Comparison of ENCODE assay signal across 18 cellular contexts in the genomic region with DNA sequence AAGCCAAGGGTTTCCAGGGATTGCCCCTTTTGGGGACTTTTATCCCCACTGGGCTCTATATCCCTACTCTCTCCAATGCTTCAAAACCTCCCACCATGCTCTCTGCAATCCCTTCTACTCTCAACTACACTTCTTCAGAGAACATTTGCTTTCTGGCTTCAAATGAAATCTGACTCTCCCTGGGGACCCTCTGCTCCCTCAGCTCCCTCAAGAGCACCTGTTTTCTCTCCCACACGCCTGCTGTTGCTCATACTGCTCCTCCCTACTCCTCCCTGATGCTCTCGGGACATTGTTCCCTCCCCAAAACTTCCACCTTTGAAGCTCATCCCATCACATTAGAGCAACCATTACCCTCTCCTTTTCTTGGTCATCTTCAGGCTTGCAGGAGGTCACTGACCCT.
"Had no signal": no experiment of that assay in that cellular context is flagged by ENCODE, and none has a peak within 500 bp of the region (broad histone marks: within the 10 kb centered on the region; RNA-seq: fewer than 3 reads in every experiment).

No MANE protein-coding gene starts in this region.

- H3K27ac ChIP-seq: ascending aorta, colonic mucosa, left lung, prostate gland, right atrium auricular region, skin epidermis, tibial nerve had no signal

- H3K27ac Mint-ChIP-seq: activated CD4-positive, alpha-beta T cell treated with anti-CD3 and anti-CD28 coated beads, Interleukin-2, amount 10 ng/mL, durations not matched to agents 7 days and 5 days; activated naive CD4-positive, alpha-beta T cell treated with anti-CD3 and anti-CD28 coated beads, Interleukin-2, amount 50 U/mL, for 24 hours; naive B cell had no signal

- H3K27me3 ChIP-seq: ascending aorta, colonic mucosa, left lung, right atrium auricular region, tibial nerve had no signal

- H3K4me1 ChIP-seq: ascending aorta, colonic mucosa, left lung, prostate gland, right atrium auricular region, tibial nerve had no signal

- H3K27me3 Mint-ChIP-seq: activated CD4-positive, alpha-beta T cell treated with anti-CD3 and anti-CD28 coated beads, Interleukin-2, amount 10 ng/mL, durations not matched to agents 7 days and 5 days had no signal

- H3K4me3 Mint-ChIP-seq: activated CD4-positive, alpha-beta T cell treated with anti-CD3 and anti-CD28 coated beads, Interleukin-2, amount 10 ng/mL, durations not matched to agents 7 days and 5 days; activated naive CD4-positive, alpha-beta T cell treated with anti-CD3 and anti-CD28 coated beads, Interleukin-2, amount 50 U/mL, for 24 hours; activated T-cell treated with anti-CD3 and anti-CD28 coated beads, Interleukin-2, amount 50 U/mL, for 4 hours; central memory CD8-positive, alpha-beta T cell; naive B cell had no signal

- H3K9me3 Mint-ChIP-seq: activated CD4-positive, alpha-beta T cell treated with anti-CD3 and anti-CD28 coated beads, Interleukin-2, amount 10 ng/mL, durations not matched to agents 7 days and 5 days; activated naive CD4-positive, alpha-beta T cell treated with anti-CD3 and anti-CD28 coated beads, Interleukin-2, amount 50 U/mL, for 24 hours; activated T-cell treated with anti-CD3 and anti-CD28 coated beads, Interleukin-2, amount 50 U/mL, for 4 hours had no signal

- H3K4me3 ChIP-seq: ascending aorta, colonic mucosa, left lung, prostate gland, right atrium auricular region, skin epidermis, tibial nerve had no signal

- DNase-seq: activated CD4-positive, alpha-beta T cell treated with anti-CD3 and anti-CD28 coated beads, Interleukin-2, amount 10 ng/mL, durations not matched to agents 7 days and 5 days; activated CD8-positive, alpha-beta memory T cell treated with anti-CD3 and anti-CD28 coated beads, Interleukin-2, amount 50 U/mL, for 4 hours; activated effector memory CD4-positive, alpha-beta T cell treated with anti-CD3 and anti-CD28 coated beads, Interleukin-2, amount 50 U/mL, for 16 hours; activated T-cell treated with anti-CD3 and anti-CD28 coated beads, Interleukin-2, amount 50 U/mL, for 4 hours; colonic mucosa; foreskin melanocyte; hypothalamus; left lung; naive B cell; stimulated activated naive CD8-positive, alpha-beta T cell treated with anti-CD3 and anti-CD28 coated beads, Interleukin-15, Interleukin-2, amounts not matched to agents 100 U/mL and 50 U/mL, for 24 hours; substantia nigra had no signal

- H3K4me1 Mint-ChIP-seq: activated CD4-positive, alpha-beta T cell treated with anti-CD3 and anti-CD28 coated beads, Interleukin-2, amount 10 ng/mL, durations not matched to agents 7 days and 5 days; activated naive CD4-positive, alpha-beta T cell treated with anti-CD3 and anti-CD28 coated beads, Interleukin-2, amount 50 U/mL, for 24 hours; central memory CD8-positive, alpha-beta T cell; naive B cell had no signal

- H3K36me3 ChIP-seq: ascending aorta, colonic mucosa, left lung, prostate gland, right atrium auricular region, tibial nerve had no signal

- H3K36me3 Mint-ChIP-seq: activated naive CD4-positive, alpha-beta T cell treated with anti-CD3 and anti-CD28 coated beads, Interleukin-2, amount 50 U/mL, for 24 hours; naive B cell had no signal

- H3K9me3 ChIP-seq: ascending aorta, colonic mucosa, left lung, prostate gland, right atrium auricular region, tibial nerve had no signal
